Comparison of ENCODE assay signal across 1 cellular context in genomic region chr7:102313997-102314780, GRCh38.
TF ChIP-seq lines count a peak whose summit lies in the region.

No MANE protein-coding gene starts in this region.

TF ChIP-seq in GM23338, 12 proteins besides CTCF, POLR2A, EP300 and RAD21 (continued from another document):
- TF ChIP-seq, protein P1, sequence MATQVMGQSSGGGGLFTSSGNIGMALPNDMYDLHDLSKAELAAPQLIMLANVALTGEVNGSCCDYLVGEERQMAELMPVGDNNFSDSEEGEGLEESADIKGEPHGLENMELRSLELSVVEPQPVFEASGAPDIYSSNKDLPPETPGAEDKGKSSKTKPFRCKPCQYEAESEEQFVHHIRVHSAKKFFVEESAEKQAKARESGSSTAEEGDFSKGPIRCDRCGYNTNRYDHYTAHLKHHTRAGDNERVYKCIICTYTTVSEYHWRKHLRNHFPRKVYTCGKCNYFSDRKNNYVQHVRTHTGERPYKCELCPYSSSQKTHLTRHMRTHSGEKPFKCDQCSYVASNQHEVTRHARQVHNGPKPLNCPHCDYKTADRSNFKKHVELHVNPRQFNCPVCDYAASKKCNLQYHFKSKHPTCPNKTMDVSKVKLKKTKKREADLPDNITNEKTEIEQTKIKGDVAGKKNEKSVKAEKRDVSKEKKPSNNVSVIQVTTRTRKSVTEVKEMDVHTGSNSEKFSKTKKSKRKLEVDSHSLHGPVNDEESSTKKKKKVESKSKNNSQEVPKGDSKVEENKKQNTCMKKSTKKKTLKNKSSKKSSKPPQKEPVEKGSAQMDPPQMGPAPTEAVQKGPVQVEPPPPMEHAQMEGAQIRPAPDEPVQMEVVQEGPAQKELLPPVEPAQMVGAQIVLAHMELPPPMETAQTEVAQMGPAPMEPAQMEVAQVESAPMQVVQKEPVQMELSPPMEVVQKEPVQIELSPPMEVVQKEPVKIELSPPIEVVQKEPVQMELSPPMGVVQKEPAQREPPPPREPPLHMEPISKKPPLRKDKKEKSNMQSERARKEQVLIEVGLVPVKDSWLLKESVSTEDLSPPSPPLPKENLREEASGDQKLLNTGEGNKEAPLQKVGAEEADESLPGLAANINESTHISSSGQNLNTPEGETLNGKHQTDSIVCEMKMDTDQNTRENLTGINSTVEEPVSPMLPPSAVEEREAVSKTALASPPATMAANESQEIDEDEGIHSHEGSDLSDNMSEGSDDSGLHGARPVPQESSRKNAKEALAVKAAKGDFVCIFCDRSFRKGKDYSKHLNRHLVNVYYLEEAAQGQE (IDR thresholded peaks at IDR 0.05; ENCODE audit: unreplicated experiment): no peak
- TF ChIP-seq EZH2 (IDR thresholded peaks at IDR 0.05; ENCODE audit: low read depth, unreplicated experiment): no peak
- TF ChIP-seq CREB1 (CRISPR knock-in tag; IDR thresholded peaks at IDR 0.05; ENCODE audit: low read depth): no peak
- no peak for TF ChIP-seq JUNB (IDR thresholded peaks at IDR 0.05; ENCODE audit: unreplicated experiment)
- TF ChIP-seq NANOG (IDR thresholded peaks at IDR 0.05; ENCODE audit: borderline replicate concordance): no peak
- TF ChIP-seq ZNF114 (CRISPR knock-in tag; IDR thresholded peaks at IDR 0.05): no peak
- TF ChIP-seq ZNF462 (CRISPR knock-in tag; IDR thresholded peaks at IDR 0.05): no peak
- no peak for TF ChIP-seq ETS1 (IDR thresholded peaks at IDR 0.05)
- no peak for TF ChIP-seq STAT1 (IDR thresholded peaks at IDR 0.05; ENCODE audit: unreplicated experiment)
- TF ChIP-seq POLR2AphosphoS5 (IDR thresholded peaks at IDR 0.05; ENCODE audit: low read depth): no peak
- TF ChIP-seq ZNF331 (CRISPR knock-in tag; IDR thresholded peaks at IDR 0.05; ENCODE audit: low read depth): no peak
